23 cellular contexts compared by ENCODE assay signal in the genomic region with DNA sequence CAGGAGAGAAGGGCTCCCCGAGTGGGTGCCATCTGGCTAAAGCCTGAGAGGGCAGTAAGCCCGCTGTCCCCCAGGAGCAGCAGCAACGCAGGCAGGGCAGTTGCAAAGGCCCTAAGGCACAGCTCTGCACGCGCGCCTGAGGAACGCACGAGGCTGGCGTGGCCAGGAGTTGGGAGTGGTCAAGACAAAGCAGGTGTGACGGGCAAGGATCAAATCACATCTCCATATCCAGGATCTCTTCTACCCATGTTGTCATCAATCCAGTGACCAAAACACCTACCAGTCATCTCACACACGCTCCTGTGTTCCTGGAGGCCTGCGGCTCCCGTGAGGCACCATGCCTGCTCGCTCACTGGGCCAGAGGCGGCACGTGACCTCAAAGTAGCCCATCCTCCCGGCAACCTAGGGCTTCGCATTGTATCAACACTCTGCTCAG. TPM values are rescaled to one million over a fixed set of nuclear protein-coding genes. Genes with fewer than 3 reads are reported as not detected.
"Had no signal": no experiment of that assay in that cellular context is flagged by ENCODE, and none has a peak within 500 bp of the region (broad histone marks: within the 10 kb centered on the region; RNA-seq: fewer than 3 reads in every experiment).

No MANE protein-coding gene starts in this region.

- H3K4me3 Mint-ChIP-seq: activated CD4-positive, alpha-beta memory T cell treated with anti-CD3 and anti-CD28 coated beads for 36 hours; activated CD4-positive, alpha-beta T cell treated with anti-CD3 and anti-CD28 coated beads, Interleukin-2, amount 10 ng/mL, durations not matched to agents 7 days and 5 days; activated naive CD4-positive, alpha-beta T cell treated with anti-CD3 and anti-CD28 coated beads, Interleukin-2, amount 10 ng/mL, durations not matched to agents 7 days and 5 days; activated naive CD8-positive, alpha-beta T cell treated with anti-CD3 and anti-CD28 coated beads for 36 hours; activated T-helper 17 cell treated with anti-CD3 and anti-CD28 coated beads, Interleukin-2, amount 50 U/mL, for 72 hours had no signal

- H3K9me3 Mint-ChIP-seq: activated CD4-positive, alpha-beta memory T cell treated with anti-CD3 and anti-CD28 coated beads for 36 hours; activated CD4-positive, alpha-beta T cell treated with anti-CD3 and anti-CD28 coated beads, Interleukin-2, amount 10 ng/mL, durations not matched to agents 7 days and 5 days; activated naive CD4-positive, alpha-beta T cell treated with anti-CD3 and anti-CD28 coated beads, Interleukin-2, amount 10 ng/mL, durations not matched to agents 7 days and 5 days; activated naive CD8-positive, alpha-beta T cell treated with anti-CD3 and anti-CD28 coated beads for 36 hours; activated T-helper 17 cell treated with anti-CD3 and anti-CD28 coated beads, Interleukin-2, amount 50 U/mL, for 72 hours had no signal

- H3K4me1 Mint-ChIP-seq: activated CD4-positive, alpha-beta T cell treated with anti-CD3 and anti-CD28 coated beads, Interleukin-2, amount 10 ng/mL, durations not matched to agents 7 days and 5 days; activated naive CD4-positive, alpha-beta T cell treated with anti-CD3 and anti-CD28 coated beads, Interleukin-2, amount 10 ng/mL, durations not matched to agents 7 days and 5 days; activated naive CD8-positive, alpha-beta T cell treated with anti-CD3 and anti-CD28 coated beads for 36 hours; activated T-helper 17 cell treated with anti-CD3 and anti-CD28 coated beads, Interleukin-2, amount 50 U/mL, for 72 hours had no signal

- H3K27me3 Mint-ChIP-seq: activated CD4-positive, alpha-beta T cell treated with anti-CD3 and anti-CD28 coated beads, Interleukin-2, amount 10 ng/mL, durations not matched to agents 7 days and 5 days had no signal

- ATAC-seq: activated T-helper 17 cell treated with anti-CD3 and anti-CD28 coated beads, Interleukin-2, amount 50 U/mL, for 72 hours had no signal

- H3K36me3 Mint-ChIP-seq: activated CD4-positive, alpha-beta memory T cell treated with anti-CD3 and anti-CD28 coated beads for 36 hours; activated naive CD4-positive, alpha-beta T cell treated with anti-CD3 and anti-CD28 coated beads, Interleukin-2, amount 10 ng/mL, durations not matched to agents 7 days and 5 days; activated naive CD8-positive, alpha-beta T cell treated with anti-CD3 and anti-CD28 coated beads for 36 hours had no signal

- H3K27ac Mint-ChIP-seq: activated CD4-positive, alpha-beta memory T cell treated with anti-CD3 and anti-CD28 coated beads for 36 hours; activated CD4-positive, alpha-beta T cell treated with anti-CD3 and anti-CD28 coated beads, Interleukin-2, amount 10 ng/mL, durations not matched to agents 7 days and 5 days; activated naive CD4-positive, alpha-beta T cell treated with anti-CD3 and anti-CD28 coated beads, Interleukin-2, amount 10 ng/mL, durations not matched to agents 7 days and 5 days; activated naive CD8-positive, alpha-beta T cell treated with anti-CD3 and anti-CD28 coated beads for 36 hours; activated T-helper 17 cell treated with anti-CD3 and anti-CD28 coated beads, Interleukin-2, amount 50 U/mL, for 72 hours had no signal

- FAIRE-seq: TTC549 had no signal

- DNase-seq: activated CD4-positive, alpha-beta memory T cell treated with anti-CD3 and anti-CD28 coated beads for 36 hours; activated CD4-positive, alpha-beta T cell treated with anti-CD3 and anti-CD28 coated beads, Interleukin-2, amount 10 ng/mL, durations not matched to agents 7 days and 5 days; activated CD4-positive, CD25-positive, alpha-beta regulatory T cell; activated gamma-delta T cell treated with Interleukin-2 at 50 U/mL for 16 hours; activated naive CD4-positive, alpha-beta T cell treated with anti-CD3 and anti-CD28 coated beads, Interleukin-2, amount 10 ng/mL, durations not matched to agents 7 days and 5 days; activated naive CD8-positive, alpha-beta T cell treated with anti-CD3 and anti-CD28 coated beads for 36 hours; activated T-cell treated with anti-CD3 and anti-CD28 coated beads for 4 hours; activated T-cell treated with anti-CD3 and anti-CD28 coated beads, Interleukin-2, amount 50 U/mL, for 48 hours; NCI-H1092; NCI-H1417; NCI-H1930; NCI-H2171; NCI-H2227 treated with DMSO at 0.1 percent for 48 hours; NCI-H526; NCI-H82; SIG-M5; T-helper 2 cell; T1000 had no signal

- H3K9ac ChIP-seq: KMS-11 had no signal

RNA-seq across cellular contexts. Expression of gene ERC2, which starts 59.5 kb away (rescaled TPM):
- total RNA-seq: activated CD4-positive, alpha-beta memory T cell treated with anti-CD3 and anti-CD28 coated beads for 36 hours; activated CD4-positive, alpha-beta T cell treated with anti-CD3 and anti-CD28 coated beads, Interleukin-2, amount 10 ng/mL, durations not matched to agents 7 days and 5 days; activated CD8-positive, alpha-beta memory T cell treated with anti-CD3 and anti-CD28 coated beads for 36 hours; activated naive CD8-positive, alpha-beta T cell treated with anti-CD3 and anti-CD28 coated beads for 36 hours; activated T-helper 17 cell treated with anti-CD3 and anti-CD28 coated beads, Interleukin-2, amount 50 U/mL, for 72 hours; OCI-LY7 had no signal
